ENCODE assay signal across 9 cellular contexts in genomic region chr10:21517983-21518628, GRCh38. TPM values are rescaled to one million over a fixed set of nuclear protein-coding genes. Genes with fewer than 3 reads are reported as not detected.
DNase-seq lines count a peak whose midpoint lies in the region; ATAC-seq and FAIRE-seq lines count a peak whose summit lies in the region.
"Had no signal": no experiment of that assay in that cellular context is flagged by ENCODE, and none has a peak within 500 bp of the region (broad histone marks: within the 10 kb centered on the region; RNA-seq: fewer than 3 reads in every experiment).

No MANE protein-coding gene starts in this region.

- DNase-seq in activated naive CD4-positive, alpha-beta T cell treated with anti-CD3 and anti-CD28 coated beads for 36 hours = no peak
- DNase-seq in activated naive CD4-positive, alpha-beta T cell (lab: John Stamatoyannopoulos, UW) = no peak
- DNase-seq in OCI-M1 (lab: John Stamatoyannopoulos, UW) (peak; percentile 47), ureter (ENCODE audit: low spot score) (no peak), HTR-8/SVneo (ENCODE audit: insufficient read length, low spot score) (no peak)

- peaks cover 70% of the 10 kb centered on the region for H3K27me3 Mint-ChIP-seq in activated naive CD4-positive, alpha-beta T cell treated with anti-CD3 and anti-CD28 coated beads for 36 hours (ENCODE audit: low read depth)
- H3K27me3 Mint-ChIP-seq in dendritic cell treated with granulocyte-macrophage colony-stimulating factor and Interleukin-4, amounts not matched to agents 40 ng/mL and 50 ng/mL, for 4 days = peaks cover 67% of the 10 kb centered on the region

- intact Hi-C loops in activated naive CD4-positive, alpha-beta T cell treated with anti-CD3 and anti-CD28 coated beads for 36 hours (cut with micrococcal nuclease) = loop anchor here (1.0 to 5.0 kb wide), 3 partner anchors 7 to 799 kb away; partner anchors contain the start of genes COMMD3 and SKIDA1
- intact Hi-C loops in dendritic cell treated with granulocyte-macrophage colony-stimulating factor and Interleukin-4, amounts not matched to agents 40 ng/mL and 50 ng/mL, for 4 days (cut with micrococcal nuclease) = no loop called here

- no peak for ATAC-seq in HG03039 (IDR thresholded peaks at IDR 0.05; ENCODE audit: unreplicated experiment)

- no peaks in the 10 kb centered on the region for H3K9me3 Mint-ChIP-seq in activated naive CD4-positive, alpha-beta T cell treated with anti-CD3 and anti-CD28 coated beads for 36 hours
- no peaks in the 10 kb centered on the region for H3K9me3 Mint-ChIP-seq in dendritic cell treated with granulocyte-macrophage colony-stimulating factor and Interleukin-4, amounts not matched to agents 40 ng/mL and 50 ng/mL, for 4 days

- no peaks in the 10 kb centered on the region for H3K36me3 ChIP-seq in muscle layer of colon (ENCODE audit: insufficient read depth, low read length)

- peak overlapping the region; percentile 90 for H3K9ac ChIP-seq in muscle layer of colon (ENCODE audit: low read length)

- no peaks in the 10 kb centered on the region for H3K27me3 ChIP-seq in muscle layer of colon (ENCODE audit: control insufficient read depth in 1 of 2, insufficient read depth in 2 of 2, low read length in 2 of 2)

- CTCF ChIA-PET in activated naive CD4-positive, alpha-beta T cell treated with anti-CD3 and anti-CD28 coated beads for 36 hours (lab: Charles Lee) = interaction anchor here (0.7 to 1.2 kb wide), 5 partner anchors 9 to 217 kb away, joined by 3 to 21 read pairs (median 4); no protein-coding TSS in a partner anchor

- H3K36me3 Mint-ChIP-seq in activated naive CD4-positive, alpha-beta T cell treated with anti-CD3 and anti-CD28 coated beads for 36 hours (ENCODE audit: low read depth) = no peaks in the 10 kb centered on the region
- H3K36me3 Mint-ChIP-seq in dendritic cell treated with granulocyte-macrophage colony-stimulating factor and Interleukin-4, amounts not matched to agents 40 ng/mL and 50 ng/mL, for 4 days (ENCODE audit: low read depth) = no peaks in the 10 kb centered on the region

- H3K4me3 Mint-ChIP-seq in activated naive CD4-positive, alpha-beta T cell treated with anti-CD3 and anti-CD28 coated beads for 36 hours = peak overlapping the region; percentile 68
- H3K4me3 Mint-ChIP-seq in dendritic cell treated with granulocyte-macrophage colony-stimulating factor and Interleukin-4, amounts not matched to agents 40 ng/mL and 50 ng/mL, for 4 days = peak overlapping the region; percentile 76

- peak overlapping the region; percentile 84 for H3K27ac ChIP-seq in muscle layer of colon (ENCODE audit: low read depth, low read length)
- H3K27ac ChIP-seq: epithelial cell of prostate had no signal

- peaks cover 36% of the 10 kb centered on the region for H3K4me1 Mint-ChIP-seq in activated naive CD4-positive, alpha-beta T cell treated with anti-CD3 and anti-CD28 coated beads for 36 hours (ENCODE audit: low read depth)
- H3K4me1 Mint-ChIP-seq in dendritic cell treated with granulocyte-macrophage colony-stimulating factor and Interleukin-4, amounts not matched to agents 40 ng/mL and 50 ng/mL, for 4 days (ENCODE audit: low read depth) = peaks cover 42% of the 10 kb centered on the region

- H3K9me3 ChIP-seq in muscle layer of colon (ENCODE audit: low read length) = no peaks in the 10 kb centered on the region

- FAIRE-seq in HTR-8/SVneo (lab: Jason Lieb, UNC) = no peak

- peak overlapping the region; percentile 63 to 69 for H3K4me3 ChIP-seq in muscle layer of colon (ENCODE audit: low read depth in 1 of 2, low read length in 2 of 2)

- peaks cover 36% of the 10 kb centered on the region for H3K4me1 ChIP-seq in muscle layer of colon (ENCODE audit: insufficient read depth, low read length)

- no peak overlapping the region for H3K27ac Mint-ChIP-seq in activated naive CD4-positive, alpha-beta T cell treated with anti-CD3 and anti-CD28 coated beads for 36 hours
- H3K27ac Mint-ChIP-seq in dendritic cell treated with granulocyte-macrophage colony-stimulating factor and Interleukin-4, amounts not matched to agents 40 ng/mL and 50 ng/mL, for 4 days = no peak overlapping the region

RNA-seq across cellular contexts. Expression of gene SKIDA1, which starts 7.4 kb away (rescaled TPM):
- under 1 TPM in 1 of 2 experiments, not detected in 1; 0.10 TPM for total RNA-seq in activated naive CD4-positive, alpha-beta T cell treated with anti-CD3 and anti-CD28 coated beads for 36 hours
- 3.6 TPM for total RNA-seq in ureter

RNA-seq across cellular contexts. Expression of gene MLLT10, which starts 15.9 kb away (rescaled TPM):
- total RNA-seq in activated naive CD4-positive, alpha-beta T cell treated with anti-CD3 and anti-CD28 coated beads for 36 hours = 10 to 100 TPM; 23.0 to 23.7 TPM
- 83.7 TPM for total RNA-seq in ureter
